8 cellular contexts compared by ENCODE assay signal in the genomic region with DNA sequence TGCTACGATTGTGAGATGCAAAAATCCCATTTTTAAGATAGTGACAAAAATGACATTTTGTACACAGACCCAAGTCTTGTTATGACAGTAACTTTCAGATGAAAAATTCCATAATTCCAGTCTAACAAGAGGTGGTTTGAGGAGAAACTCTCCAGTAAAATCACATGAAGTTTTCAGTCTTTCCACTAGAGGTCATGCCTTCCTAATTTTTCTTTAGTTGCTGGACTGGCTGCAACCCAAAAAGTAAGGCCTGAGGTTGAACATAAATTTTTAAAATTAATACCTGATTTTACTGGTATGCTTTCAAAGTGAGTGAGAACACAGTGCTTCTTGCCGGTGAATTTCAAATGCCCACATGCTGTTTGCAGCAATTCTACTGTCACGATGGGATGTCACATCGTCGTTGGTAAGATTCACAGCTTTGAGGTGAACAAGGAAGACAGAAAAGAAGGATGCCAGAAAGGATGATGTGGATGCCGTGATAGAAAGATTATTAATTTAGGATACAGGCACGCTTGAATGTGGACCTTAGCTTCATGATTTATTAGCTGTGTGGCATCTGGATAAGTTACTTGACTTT.
A peak's percentile ranks its signal among the peaks of the same experiment; 100 is the strongest.
DNase-seq lines count a peak whose midpoint lies in the region; ATAC-seq and TF ChIP-seq lines count a peak whose summit lies in the region.

No MANE protein-coding gene starts in this region.

- no TSS peak for BruUV-seq in MCF 10A (replicated peaks; lab: Mats Ljungman, UMichigan)

- CTCF ChIA-PET in CD4-positive, alpha-beta T cell (lab: Charles Lee): no interaction called here
- CTCF ChIA-PET in MCF 10A (lab: Yijun Ruan, JAX): interaction anchor here (0.6 to 13.3 kb wide), 60 partner anchors 9 to 1732 kb away, joined by 3 to 489 read pairs (median 4); partner anchors contain the start of gene MB21D2

- no peak overlapping the region for H3K4me3 ChIP-seq in HAP-1

- no peaks in the 10 kb centered on the region for H3K36me3 ChIP-seq in HAP-1 (replicated peaks)

- no peak for ATAC-seq in CD4-positive, alpha-beta T cell (ENCODE audit: poor library complexity)

- no peak overlapping the region for H3K27ac Mint-ChIP-seq in CD4-positive, alpha-beta T cell
- no peak overlapping the region for H3K27ac Mint-ChIP-seq in MCF 10A (ENCODE audit: low read depth, unreplicated experiment)

- H3K9me3 Mint-ChIP-seq in CD4-positive, alpha-beta T cell: no peaks in the 10 kb centered on the region
- H3K9me3 Mint-ChIP-seq in MCF 10A (ENCODE audit: unreplicated experiment): no peaks in the 10 kb centered on the region

- H3K4me1 ChIP-seq in HAP-1: peaks cover 58% of the 10 kb centered on the region

- no peaks in the 10 kb centered on the region for H3K27me3 ChIP-seq in CD4-positive, alpha-beta T cell (ENCODE audit: control insufficient read depth, insufficient read depth, low read length)
- H3K27me3 ChIP-seq in HAP-1 (ENCODE audit: low read depth): no peaks in the 10 kb centered on the region

- H3K4me1 Mint-ChIP-seq in CD4-positive, alpha-beta T cell (ENCODE audit: low read depth): no peaks in the 10 kb centered on the region
- peaks cover 35% of the 10 kb centered on the region for H3K4me1 Mint-ChIP-seq in MCF 10A (ENCODE audit: insufficient read depth, unreplicated experiment)

- H3K36me3 Mint-ChIP-seq in CD4-positive, alpha-beta T cell (ENCODE audit: low read depth): no peaks in the 10 kb centered on the region
- H3K36me3 Mint-ChIP-seq in MCF 10A (ENCODE audit: insufficient read depth, unreplicated experiment): no peaks in the 10 kb centered on the region

- no peak for DNase-seq in CD4-positive, alpha-beta T cell
- DNase-seq in HAP-1 (ENCODE audit: low spot score in 2 of 2) (peak; percentile 20 to 71), NCI-H69 (lab: John Stamatoyannopoulos, UW) (peak; percentile 50), MCF 10A (ENCODE audit: unreplicated experiment) (peak; percentile 65), lung microvascular endothelial cell (ENCODE audit: low read depth in 2 of 2) (peak; percentile 64 to 68), GM19240 (ENCODE audit: insufficient read length, low spot score) (no peak)
- DNase-seq in activated T-cell treated with anti-CD3 and anti-CD28 coated beads, Interleukin-2, amount 50 U/mL, for 1 hour: no peak
- DNase-seq in activated CD4-positive, alpha-beta T cell treated with anti-CD3 and anti-CD28 coated beads for 4 hours: no peak

- H3K4me3 Mint-ChIP-seq in CD4-positive, alpha-beta T cell: no peak overlapping the region
- H3K4me3 Mint-ChIP-seq in MCF 10A (ENCODE audit: unreplicated experiment): no peak overlapping the region

- TF ChIP-seq CTCF in CD4-positive, alpha-beta T cell (IDR thresholded peaks at IDR 0.05): peak; percentile 40
- TF ChIP-seq CTCF in MCF 10A (IDR thresholded peaks at IDR 0.05; ENCODE audit: unreplicated experiment): peak; percentile 64

- POLR2A ChIA-PET in CD4-positive, alpha-beta T cell (lab: Charles Lee): no interaction called here
- POLR2A ChIA-PET in MCF 10A (lab: Yijun Ruan, JAX): interaction anchor here (0.6 to 1.9 kb wide), 8 partner anchors 24 to 756 kb away, joined by 3 to 5 read pairs (median 3); no protein-coding TSS in a partner anchor

- in situ Hi-C loops in HAP-1 (cut with MboI; ENCODE audit: low sequenced_read_pairs): loop anchor here (10.0 kb wide), 3 partner anchors 228 to 648 kb away; no protein-coding TSS in a partner anchor

- H3K9me3 ChIP-seq in CD4-positive, alpha-beta T cell (ENCODE audit: control insufficient read depth, low read length): no peaks in the 10 kb centered on the region
- H3K9me3 ChIP-seq in HAP-1: no peaks in the 10 kb centered on the region

- H3K27me3 Mint-ChIP-seq in CD4-positive, alpha-beta T cell: peaks cover 14% of the 10 kb centered on the region
- no peaks in the 10 kb centered on the region for H3K27me3 Mint-ChIP-seq in MCF 10A (ENCODE audit: insufficient read depth, unreplicated experiment)

- H3K27ac ChIP-seq in CD4-positive, alpha-beta T cell (ENCODE audit: low read depth, low read length): no peak overlapping the region

- intact Hi-C loops in CD4-positive, alpha-beta T cell (cut with DNase I, micrococcal nuclease): loop anchor here (5.0 to 10.0 kb wide), 2 partner anchors 756 to 1498 kb away; no protein-coding TSS in a partner anchor
- intact Hi-C loops in MCF 10A (cut with micrococcal nuclease): loop anchor here (1.0 to 5.0 kb wide), 4 partner anchors 101 to 311 kb away; partner anchors contain the start of gene MB21D2

Comparison
In these comparisons a context has a peak if more than half of its experiments do, and no peak if none do; other contexts are left out.
1. DNase-seq: peak in HAP-1 (2 of 2), NCI-H69 (single experiment), MCF 10A (single experiment) and lung microvascular endothelial cell (2 of 2); none in CD4-positive, alpha-beta T cell (0 of 10), GM19240 (single experiment), activated T-cell treated with anti-CD3 and anti-CD28 coated beads, Interleukin-2, amount 50 U/mL, for 1 hour (single experiment) and activated CD4-positive, alpha-beta T cell treated with anti-CD3 and anti-CD28 coated beads for 4 hours (0 of 2).